Comparison of ENCODE assay signal across 8 cellular contexts in genomic region chrX:18886005-18886343, GRCh38.
A peak's percentile ranks its signal among the peaks of the same experiment; 100 is the strongest.
DNase-seq lines count a peak whose midpoint lies in the region; ATAC-seq and TF ChIP-seq lines count a peak whose summit lies in the region.

No MANE protein-coding gene starts in this region.

- intact Hi-C loops in activated CD4-positive, alpha-beta T cell treated with anti-CD3 and anti-CD28 coated beads, Interleukin-2, amount 10 ng/mL, durations not matched to agents 24 days and 14 days (cut with micrococcal nuclease) = loop anchor here (1.0 kb wide), 1 partner anchor 211 kb away; no protein-coding TSS in a partner anchor

- peaks cover 19% of the 10 kb centered on the region for H3K4me1 Mint-ChIP-seq in activated CD4-positive, alpha-beta T cell treated with anti-CD3 and anti-CD28 coated beads, Interleukin-2, amount 10 ng/mL, durations not matched to agents 24 days and 14 days
- no peaks in the 10 kb centered on the region for H3K4me1 Mint-ChIP-seq in activated T-helper 17 cell treated with anti-CD3 and anti-CD28 coated beads, Interleukin-2, amount 50 U/mL, for 72 hours
- H3K4me1 Mint-ChIP-seq in type B pancreatic cell (ENCODE audit: unreplicated experiment) = peaks cover 15% of the 10 kb centered on the region

- ATAC-seq in HG03025 (IDR thresholded peaks at IDR 0.05; ENCODE audit: low FRiP score, unreplicated experiment) (peak; percentile 19), left lobe of liver (peak; percentile 0)
- ATAC-seq in activated T-helper 17 cell treated with anti-CD3 and anti-CD28 coated beads, Interleukin-2, amount 50 U/mL, for 72 hours (replicated peaks) = peak; percentile 46

- no peaks in the 10 kb centered on the region for H3K36me3 Mint-ChIP-seq in activated CD4-positive, alpha-beta T cell treated with anti-CD3 and anti-CD28 coated beads, Interleukin-2, amount 10 ng/mL, durations not matched to agents 24 days and 14 days (ENCODE audit: low read depth)
- no peaks in the 10 kb centered on the region for H3K36me3 Mint-ChIP-seq in activated T-helper 17 cell treated with anti-CD3 and anti-CD28 coated beads, Interleukin-2, amount 50 U/mL, for 72 hours (ENCODE audit: low read depth)
- no peaks in the 10 kb centered on the region for H3K36me3 Mint-ChIP-seq in type B pancreatic cell

- DNase-seq in activated CD4-positive, alpha-beta T cell treated with anti-CD3 and anti-CD28 coated beads, Interleukin-2, amount 10 ng/mL, durations not matched to agents 24 days and 14 days = no peak
- DNase-seq in activated CD4-positive, alpha-beta T cell treated with anti-CD3 and anti-CD28 coated beads for 4 hours = no peak
- DNase-seq in left lobe of liver (ENCODE audit: low spot score) (no peak), type B pancreatic cell (ENCODE audit: extremely low spot score, unreplicated experiment) (no peak), occipital lobe (lab: John Stamatoyannopoulos, UW) (no peak), T1000 (lab: John Stamatoyannopoulos, UW) (no peak)

- H3K27me3 Mint-ChIP-seq in activated CD4-positive, alpha-beta T cell treated with anti-CD3 and anti-CD28 coated beads, Interleukin-2, amount 10 ng/mL, durations not matched to agents 24 days and 14 days = no peaks in the 10 kb centered on the region
- no peaks in the 10 kb centered on the region for H3K27me3 Mint-ChIP-seq in activated T-helper 17 cell treated with anti-CD3 and anti-CD28 coated beads, Interleukin-2, amount 50 U/mL, for 72 hours
- no peaks in the 10 kb centered on the region for H3K27me3 Mint-ChIP-seq in type B pancreatic cell

- H3K4me3 Mint-ChIP-seq in activated CD4-positive, alpha-beta T cell treated with anti-CD3 and anti-CD28 coated beads, Interleukin-2, amount 10 ng/mL, durations not matched to agents 24 days and 14 days = peak overlapping the region; percentile 85
- H3K4me3 Mint-ChIP-seq in activated T-helper 17 cell treated with anti-CD3 and anti-CD28 coated beads, Interleukin-2, amount 50 U/mL, for 72 hours = peak overlapping the region; percentile 81
- peak overlapping the region; percentile 85 for H3K4me3 Mint-ChIP-seq in type B pancreatic cell

- H3K27ac Mint-ChIP-seq in activated CD4-positive, alpha-beta T cell treated with anti-CD3 and anti-CD28 coated beads, Interleukin-2, amount 10 ng/mL, durations not matched to agents 24 days and 14 days = peak overlapping the region; percentile 91
- H3K27ac Mint-ChIP-seq in activated T-helper 17 cell treated with anti-CD3 and anti-CD28 coated beads, Interleukin-2, amount 50 U/mL, for 72 hours = peak overlapping the region; percentile 88
- H3K27ac Mint-ChIP-seq in type B pancreatic cell = peak overlapping the region; percentile 97

- H3K9me3 Mint-ChIP-seq in activated CD4-positive, alpha-beta T cell treated with anti-CD3 and anti-CD28 coated beads, Interleukin-2, amount 10 ng/mL, durations not matched to agents 24 days and 14 days = no peaks in the 10 kb centered on the region
- H3K9me3 Mint-ChIP-seq in activated T-helper 17 cell treated with anti-CD3 and anti-CD28 coated beads, Interleukin-2, amount 50 U/mL, for 72 hours = no peaks in the 10 kb centered on the region
- no peaks in the 10 kb centered on the region for H3K9me3 Mint-ChIP-seq in type B pancreatic cell

- no peak for TF ChIP-seq CTCF in type B pancreatic cell (conservative IDR thresholded peaks at IDR 0.05)
